In genomic region chr17:14157822-14158221, GRCh38 we compare ENCODE assay signal across 22 cellular contexts.
"Had no signal": no experiment of that assay in that cellular context is flagged by ENCODE, and none has a peak within 500 bp of the region (broad histone marks: within the 10 kb centered on the region; RNA-seq: fewer than 3 reads in every experiment).

No MANE protein-coding gene starts in this region.

- ATAC-seq: activated CD8-positive, alpha-beta T cell treated with anti-CD3 and anti-CD28 coated beads, Interleukin-2, amount 10 ng/mL, durations not matched to agents 7 days and 5 days had no signal

- DNase-seq: activated CD4-positive, alpha-beta T cell treated with anti-CD3 and anti-CD28 coated beads, Interleukin-2, amount 10 ng/mL, durations not matched to agents 24 days and 14 days; activated CD4-positive, alpha-beta T cell treated with anti-CD3 and anti-CD28 coated beads, Interleukin-2, amount 50 U/mL, for 48 hours; activated CD8-positive, alpha-beta T cell treated with anti-CD3 and anti-CD28 coated beads, Interleukin-2, amount 10 ng/mL, durations not matched to agents 7 days and 5 days; activated gamma-delta T cell; activated naive CD4-positive, alpha-beta T cell treated with Interleukin-2 at 50 U/mL for 16 hours; activated naive CD8-positive, alpha-beta T cell treated with anti-CD3 and anti-CD28 coated beads, Interleukin-2, amount 10 ng/mL, durations not matched to agents 7 days and 5 days; activated T-cell treated with anti-CD3 and anti-CD28 coated beads, Interleukin-2, amount 50 U/mL, for 24 hours; amygdala; NCI-H1105 treated with DMSO at 0.1 percent for 48 hours; NCI-H1436; NCI-H1694; NCI-H1930; NCI-H2081 treated with DMSO at 0.1 percent for 48 hours; NCI-H226; NCI-H446 treated with DMSO at 0.1 percent for 48 hours; NCI-H524; NCI-H69; NK-92 treated with Interleukin-12 subunit alpha and Interleukin-12 subunit beta, amount 100 ng/mL, for 24 hours; PC-9; Right ventricle myocardium superior; SW 1271; T1000 had no signal
